1 cellular context compared by ENCODE assay signal in genomic region chr1:109426278-109427170, GRCh38.
TF ChIP-seq lines count a peak whose summit lies in the region.

TSS of gene PSMA5 (minus strand) at chr1:109426448. CDS start at chr1:109426330, 118 bp downstream.

TF ChIP-seq in HepG2, 621 proteins besides CTCF, POLR2A, EP300 and RAD21 (continued from another document and continues in another):
- TF ChIP-seq, protein P1, sequence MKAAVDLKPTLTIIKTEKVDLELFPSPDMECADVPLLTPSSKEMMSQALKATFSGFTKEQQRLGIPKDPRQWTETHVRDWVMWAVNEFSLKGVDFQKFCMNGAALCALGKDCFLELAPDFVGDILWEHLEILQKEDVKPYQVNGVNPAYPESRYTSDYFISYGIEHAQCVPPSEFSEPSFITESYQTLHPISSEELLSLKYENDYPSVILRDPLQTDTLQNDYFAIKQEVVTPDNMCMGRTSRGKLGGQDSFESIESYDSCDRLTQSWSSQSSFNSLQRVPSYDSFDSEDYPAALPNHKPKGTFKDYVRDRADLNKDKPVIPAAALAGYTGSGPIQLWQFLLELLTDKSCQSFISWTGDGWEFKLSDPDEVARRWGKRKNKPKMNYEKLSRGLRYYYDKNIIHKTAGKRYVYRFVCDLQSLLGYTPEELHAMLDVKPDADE (CRISPR knock-in tag; IDR thresholded peaks at IDR 0.05) = 0 out of 2 replicates have a peak, but pooled peaks have one; percentile 68
- TF ChIP-seq TBX3 (IDR thresholded peaks at IDR 0.05; ENCODE audit: borderline replicate concordance) = peak; percentile 19; the same call in 1 of the 2 replicates
- no peak for TF ChIP-seq ZNF780A (CRISPR knock-in tag; IDR thresholded peaks at IDR 0.05)
- TF ChIP-seq, protein P2, sequence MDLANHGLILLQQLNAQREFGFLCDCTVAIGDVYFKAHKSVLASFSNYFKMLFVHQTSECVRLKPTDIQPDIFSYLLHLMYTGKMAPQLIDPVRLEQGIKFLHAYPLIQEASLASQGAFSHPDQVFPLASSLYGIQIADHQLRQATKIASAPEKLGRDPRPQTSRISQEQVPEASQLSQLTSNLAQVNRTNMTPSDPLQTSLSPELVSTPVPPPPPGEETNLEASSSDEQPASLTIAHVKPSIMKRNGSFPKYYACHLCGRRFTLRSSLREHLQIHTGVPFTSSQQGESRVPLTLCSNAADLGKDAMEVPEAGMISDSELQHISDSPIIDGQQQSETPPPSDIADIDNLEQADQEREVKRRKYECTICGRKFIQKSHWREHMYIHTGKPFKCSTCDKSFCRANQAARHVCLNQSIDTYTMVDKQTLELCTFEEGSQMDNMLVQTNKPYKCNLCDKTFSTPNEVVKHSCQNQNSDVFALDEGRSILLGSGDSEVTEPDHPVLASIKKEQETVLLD (CRISPR knock-in tag; IDR thresholded peaks at IDR 0.05; ENCODE audit: low read depth) = peak; percentile 49; the same call in 1 of the 2 replicates
- peak; percentile 77; the same call in 1 of the 2 replicates for TF ChIP-seq ZFP90 (CRISPR knock-in tag; IDR thresholded peaks at IDR 0.05; ENCODE audit: borderline replicate concordance)
- no peak for TF ChIP-seq FLYWCH1 (CRISPR knock-in tag; IDR thresholded peaks at IDR 0.05)
- TF ChIP-seq ZNF34 (CRISPR knock-in tag; IDR thresholded peaks at IDR 0.05; ENCODE audit: borderline replicate concordance) = no peak
- peak; percentile 11; the same call in 1 of the 2 replicates for TF ChIP-seq ZMAT3 (CRISPR knock-in tag; conservative IDR thresholded peaks at IDR 0.05)
- TF ChIP-seq, protein P3, sequence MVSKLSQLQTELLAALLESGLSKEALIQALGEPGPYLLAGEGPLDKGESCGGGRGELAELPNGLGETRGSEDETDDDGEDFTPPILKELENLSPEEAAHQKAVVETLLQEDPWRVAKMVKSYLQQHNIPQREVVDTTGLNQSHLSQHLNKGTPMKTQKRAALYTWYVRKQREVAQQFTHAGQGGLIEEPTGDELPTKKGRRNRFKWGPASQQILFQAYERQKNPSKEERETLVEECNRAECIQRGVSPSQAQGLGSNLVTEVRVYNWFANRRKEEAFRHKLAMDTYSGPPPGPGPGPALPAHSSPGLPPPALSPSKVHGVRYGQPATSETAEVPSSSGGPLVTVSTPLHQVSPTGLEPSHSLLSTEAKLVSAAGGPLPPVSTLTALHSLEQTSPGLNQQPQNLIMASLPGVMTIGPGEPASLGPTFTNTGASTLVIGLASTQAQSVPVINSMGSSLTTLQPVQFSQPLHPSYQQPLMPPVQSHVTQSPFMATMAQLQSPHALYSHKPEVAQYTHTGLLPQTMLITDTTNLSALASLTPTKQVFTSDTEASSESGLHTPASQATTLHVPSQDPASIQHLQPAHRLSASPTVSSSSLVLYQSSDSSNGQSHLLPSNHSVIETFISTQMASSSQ (IDR thresholded peaks at IDR 0.05; ENCODE audit: low read depth) = peak; percentile 40; the same call in 1 of the 2 replicates
- TF ChIP-seq, protein P3 (CRISPR knock-in tag; IDR thresholded peaks at IDR 0.05; ENCODE audit: borderline replicate concordance) = peak; percentile 60; the same call in 1 of the 2 replicates
- no peak for TF ChIP-seq TCF7 (IDR thresholded peaks at IDR 0.05; ENCODE audit: low read depth)
- TF ChIP-seq, protein P4, sequence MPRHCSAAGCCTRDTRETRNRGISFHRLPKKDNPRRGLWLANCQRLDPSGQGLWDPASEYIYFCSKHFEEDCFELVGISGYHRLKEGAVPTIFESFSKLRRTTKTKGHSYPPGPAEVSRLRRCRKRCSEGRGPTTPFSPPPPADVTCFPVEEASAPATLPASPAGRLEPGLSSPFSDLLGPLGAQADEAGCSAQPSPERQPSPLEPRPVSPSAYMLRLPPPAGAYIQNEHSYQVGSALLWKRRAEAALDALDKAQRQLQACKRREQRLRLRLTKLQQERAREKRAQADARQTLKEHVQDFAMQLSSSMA (CRISPR knock-in tag; IDR thresholded peaks at IDR 0.05) = 0 out of 2 replicates have a peak, but pooled peaks have one; percentile 28
- TF ChIP-seq ZNF350 (CRISPR knock-in tag; IDR thresholded peaks at IDR 0.05; ENCODE audit: borderline replicate concordance, low read depth) = peak; percentile 65; the same call in 1 of the 2 replicates
- peak; percentile 97 for TF ChIP-seq PITX1 (CRISPR knock-in tag; IDR thresholded peaks at IDR 0.05)
- no peak for TF ChIP-seq ZNF660 (CRISPR knock-in tag; IDR thresholded peaks at IDR 0.05; ENCODE audit: borderline replicate concordance, low read depth)
- no peak for TF ChIP-seq TAF15 (IDR thresholded peaks at IDR 0.05; ENCODE audit: low read depth, low read length, poor library complexity, severe bottlenecking)
- TF ChIP-seq ZSCAN22 (CRISPR knock-in tag; IDR thresholded peaks at IDR 0.05) = no peak
- no peak; the same call in 1 of the 2 replicates for TF ChIP-seq ZIK1 (CRISPR knock-in tag; IDR thresholded peaks at IDR 0.05; ENCODE audit: borderline replicate concordance, low read depth)
- peak; percentile 40; the same call in 1 of the 2 replicates for TF ChIP-seq ATF2 (CRISPR knock-in tag; IDR thresholded peaks at IDR 0.05)
- peak; percentile 56; the same call in 1 of the 2 replicates for TF ChIP-seq ZNF816 (CRISPR knock-in tag; IDR thresholded peaks at IDR 0.05; ENCODE audit: borderline replicate concordance)
- no peak for TF ChIP-seq FOXP1 (IDR thresholded peaks at IDR 0.05)
- no peak for TF ChIP-seq FOXP1 (CRISPR knock-in tag; IDR thresholded peaks at IDR 0.05)
- TF ChIP-seq, protein P5, sequence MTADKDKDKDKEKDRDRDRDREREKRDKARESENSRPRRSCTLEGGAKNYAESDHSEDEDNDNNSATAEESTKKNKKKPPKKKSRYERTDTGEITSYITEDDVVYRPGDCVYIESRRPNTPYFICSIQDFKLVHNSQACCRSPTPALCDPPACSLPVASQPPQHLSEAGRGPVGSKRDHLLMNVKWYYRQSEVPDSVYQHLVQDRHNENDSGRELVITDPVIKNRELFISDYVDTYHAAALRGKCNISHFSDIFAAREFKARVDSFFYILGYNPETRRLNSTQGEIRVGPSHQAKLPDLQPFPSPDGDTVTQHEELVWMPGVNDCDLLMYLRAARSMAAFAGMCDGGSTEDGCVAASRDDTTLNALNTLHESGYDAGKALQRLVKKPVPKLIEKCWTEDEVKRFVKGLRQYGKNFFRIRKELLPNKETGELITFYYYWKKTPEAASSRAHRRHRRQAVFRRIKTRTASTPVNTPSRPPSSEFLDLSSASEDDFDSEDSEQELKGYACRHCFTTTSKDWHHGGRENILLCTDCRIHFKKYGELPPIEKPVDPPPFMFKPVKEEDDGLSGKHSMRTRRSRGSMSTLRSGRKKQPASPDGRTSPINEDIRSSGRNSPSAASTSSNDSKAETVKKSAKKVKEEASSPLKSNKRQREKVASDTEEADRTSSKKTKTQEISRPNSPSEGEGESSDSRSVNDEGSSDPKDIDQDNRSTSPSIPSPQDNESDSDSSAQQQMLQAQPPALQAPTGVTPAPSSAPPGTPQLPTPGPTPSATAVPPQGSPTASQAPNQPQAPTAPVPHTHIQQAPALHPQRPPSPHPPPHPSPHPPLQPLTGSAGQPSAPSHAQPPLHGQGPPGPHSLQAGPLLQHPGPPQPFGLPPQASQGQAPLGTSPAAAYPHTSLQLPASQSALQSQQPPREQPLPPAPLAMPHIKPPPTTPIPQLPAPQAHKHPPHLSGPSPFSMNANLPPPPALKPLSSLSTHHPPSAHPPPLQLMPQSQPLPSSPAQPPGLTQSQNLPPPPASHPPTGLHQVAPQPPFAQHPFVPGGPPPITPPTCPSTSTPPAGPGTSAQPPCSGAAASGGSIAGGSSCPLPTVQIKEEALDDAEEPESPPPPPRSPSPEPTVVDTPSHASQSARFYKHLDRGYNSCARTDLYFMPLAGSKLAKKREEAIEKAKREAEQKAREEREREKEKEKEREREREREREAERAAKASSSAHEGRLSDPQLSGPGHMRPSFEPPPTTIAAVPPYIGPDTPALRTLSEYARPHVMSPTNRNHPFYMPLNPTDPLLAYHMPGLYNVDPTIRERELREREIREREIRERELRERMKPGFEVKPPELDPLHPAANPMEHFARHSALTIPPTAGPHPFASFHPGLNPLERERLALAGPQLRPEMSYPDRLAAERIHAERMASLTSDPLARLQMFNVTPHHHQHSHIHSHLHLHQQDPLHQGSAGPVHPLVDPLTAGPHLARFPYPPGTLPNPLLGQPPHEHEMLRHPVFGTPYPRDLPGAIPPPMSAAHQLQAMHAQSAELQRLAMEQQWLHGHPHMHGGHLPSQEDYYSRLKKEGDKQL (CRISPR knock-in tag; IDR thresholded peaks at IDR 0.05; ENCODE audit: low read depth) = no peak
- TF ChIP-seq ZNF563 (CRISPR knock-in tag; IDR thresholded peaks at IDR 0.05) = peak; percentile 47; the same call in 1 of the 2 replicates
- peak; percentile 34; the same call in 1 of the 2 replicates for TF ChIP-seq ZNF766 (CRISPR knock-in tag; IDR thresholded peaks at IDR 0.05; ENCODE audit: borderline replicate concordance)
- peak; percentile 67 for TF ChIP-seq PHF20 (CRISPR knock-in tag; IDR thresholded peaks at IDR 0.05)
- TF ChIP-seq TBX2 (CRISPR knock-in tag; IDR thresholded peaks at IDR 0.05; ENCODE audit: borderline replicate concordance) = peak; percentile 64; the same call in 1 of the 2 replicates
- TF ChIP-seq ZNF597 (CRISPR knock-in tag; IDR thresholded peaks at IDR 0.05) = no peak
- no peak for TF ChIP-seq HMG20B (CRISPR knock-in tag; conservative IDR thresholded peaks at IDR 0.05)
- TF ChIP-seq ZHX1 (CRISPR knock-in tag; IDR thresholded peaks at IDR 0.05; ENCODE audit: low read depth) = 0 out of 2 replicates have a peak, but pooled peaks have one; percentile 21
- TF ChIP-seq RXRB (CRISPR knock-in tag; IDR thresholded peaks at IDR 0.05; ENCODE audit: borderline replicate concordance) = 0 out of 2 replicates have a peak, but pooled peaks have one; percentile 23
- TF ChIP-seq MTF2 (CRISPR knock-in tag; IDR thresholded peaks at IDR 0.05; ENCODE audit: borderline replicate concordance) = no peak
- TF ChIP-seq MBD4 (IDR thresholded peaks at IDR 0.05; ENCODE audit: borderline replicate concordance, low read length) = no peak
- TF ChIP-seq FOSL1 (CRISPR knock-in tag; IDR thresholded peaks at IDR 0.05; ENCODE audit: borderline replicate concordance) = no peak
- TF ChIP-seq ZNF160 (CRISPR knock-in tag; IDR thresholded peaks at IDR 0.05) = no peak; the same call in 1 of the 2 replicates
- TF ChIP-seq, protein P6, sequence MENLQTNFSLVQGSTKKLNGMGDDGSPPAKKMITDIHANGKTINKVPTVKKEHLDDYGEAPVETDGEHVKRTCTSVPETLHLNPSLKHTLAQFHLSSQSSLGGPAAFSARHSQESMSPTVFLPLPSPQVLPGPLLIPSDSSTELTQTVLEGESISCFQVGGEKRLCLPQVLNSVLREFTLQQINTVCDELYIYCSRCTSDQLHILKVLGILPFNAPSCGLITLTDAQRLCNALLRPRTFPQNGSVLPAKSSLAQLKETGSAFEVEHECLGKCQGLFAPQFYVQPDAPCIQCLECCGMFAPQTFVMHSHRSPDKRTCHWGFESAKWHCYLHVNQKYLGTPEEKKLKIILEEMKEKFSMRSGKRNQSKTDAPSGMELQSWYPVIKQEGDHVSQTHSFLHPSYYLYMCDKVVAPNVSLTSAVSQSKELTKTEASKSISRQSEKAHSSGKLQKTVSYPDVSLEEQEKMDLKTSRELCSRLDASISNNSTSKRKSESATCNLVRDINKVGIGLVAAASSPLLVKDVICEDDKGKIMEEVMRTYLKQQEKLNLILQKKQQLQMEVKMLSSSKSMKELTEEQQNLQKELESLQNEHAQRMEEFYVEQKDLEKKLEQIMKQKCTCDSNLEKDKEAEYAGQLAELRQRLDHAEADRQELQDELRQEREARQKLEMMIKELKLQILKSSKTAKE (CRISPR knock-in tag; IDR thresholded peaks at IDR 0.05; ENCODE audit: borderline replicate concordance) = 0 out of 2 replicates have a peak, but pooled peaks have one; percentile 16
